ENCODE assay signal across 12 cellular contexts in genomic region chr1:162663086-162663485, GRCh38. TPM values are rescaled to one million over a fixed set of nuclear protein-coding genes. Genes with fewer than 3 reads are reported as not detected.
A peak's percentile ranks its signal among the peaks of the same experiment; 100 is the strongest.
DNase-seq lines count a peak whose midpoint lies in the region; ATAC-seq and TF ChIP-seq lines count a peak whose summit lies in the region.
"Had no signal": no experiment of that assay in that cellular context is flagged by ENCODE, and none has a peak within 500 bp of the region (broad histone marks: within the 10 kb centered on the region; RNA-seq: fewer than 3 reads in every experiment).

No MANE protein-coding gene starts in this region.

- ATAC-seq in GM21619 (IDR thresholded peaks at IDR 0.05; ENCODE audit: unreplicated experiment) (peak; percentile 54), HG02642 (IDR thresholded peaks at IDR 0.05; ENCODE audit: poor library complexity, unreplicated experiment) (no peak)
- ATAC-seq in activated CD4-positive, CD25-positive, alpha-beta regulatory T cell treated with anti-CD3 and anti-CD28 coated beads, Interleukin-2, amount 50 U/mL, for 24 hours = no peak
- no peak for ATAC-seq in activated CD8-positive, alpha-beta T cell treated with anti-CD3 and anti-CD28 coated beads, Interleukin-2, amount 10 ng/mL, durations not matched to agents 7 days and 5 days

- TF ChIP-seq CTCF in OCI-LY3 (IDR thresholded peaks at IDR 0.05; ENCODE audit: low read depth, low read length) = no peak

- no peak overlapping the region for H3K9ac ChIP-seq in OCI-LY3 (ENCODE audit: low read length)

- CTCF ChIA-PET in activated CD8-positive, alpha-beta T cell treated with anti-CD3 and anti-CD28 coated beads, Interleukin-2, amount 10 ng/mL, durations not matched to agents 7 days and 5 days (lab: Charles Lee) = no interaction called here

- H3K36me3 Mint-ChIP-seq in activated CD8-positive, alpha-beta T cell treated with anti-CD3 and anti-CD28 coated beads, Interleukin-2, amount 10 ng/mL, durations not matched to agents 7 days and 5 days (ENCODE audit: low read depth) = no peaks in the 10 kb centered on the region

- no peaks in the 10 kb centered on the region for H3K79me2 ChIP-seq in OCI-LY3 (ENCODE audit: low read length)

- no peaks in the 10 kb centered on the region for H3K36me3 ChIP-seq in OCI-LY3 (replicated peaks; ENCODE audit: low read depth, low read length)
- H3K36me3 ChIP-seq: thoracic aorta had no signal

- H3K27me3 Mint-ChIP-seq in activated CD8-positive, alpha-beta T cell treated with anti-CD3 and anti-CD28 coated beads, Interleukin-2, amount 10 ng/mL, durations not matched to agents 7 days and 5 days (ENCODE audit: low read depth) = peaks cover 17% of the 10 kb centered on the region

- DNase-seq in Daoy (ENCODE audit: low read depth) (peak; percentile 36), fibroblast of peridontal ligament (ENCODE audit: extremely low read depth) (peak; percentile 21)
- no peak for DNase-seq in activated T-cell treated with anti-CD3 and anti-CD28 coated beads, Interleukin-2, amount 50 U/mL, for 48 hours
- no peak for DNase-seq in activated CD8-positive, alpha-beta T cell treated with anti-CD3 and anti-CD28 coated beads, Interleukin-2, amount 10 ng/mL, durations not matched to agents 7 days and 5 days
- DNase-seq: H9, RPMI8226 had no signal

- no peak overlapping the region for H3K27ac ChIP-seq in OCI-LY3 (ENCODE audit: low read length)
- H3K27ac ChIP-seq: thoracic aorta, VCaP had no signal

- H3K4me1 Mint-ChIP-seq in activated CD8-positive, alpha-beta T cell treated with anti-CD3 and anti-CD28 coated beads, Interleukin-2, amount 10 ng/mL, durations not matched to agents 7 days and 5 days (ENCODE audit: low read depth) = no peaks in the 10 kb centered on the region

- H3K9me3 ChIP-seq in OCI-LY3 (ENCODE audit: insufficient read depth, low read length) = no peaks in the 10 kb centered on the region
- H3K9me3 ChIP-seq: thoracic aorta had no signal

- POLR2A ChIA-PET in activated CD8-positive, alpha-beta T cell treated with anti-CD3 and anti-CD28 coated beads, Interleukin-2, amount 10 ng/mL, durations not matched to agents 7 days and 5 days (lab: Charles Lee) = no interaction called here

- H3K4me3 Mint-ChIP-seq in activated CD8-positive, alpha-beta T cell treated with anti-CD3 and anti-CD28 coated beads, Interleukin-2, amount 10 ng/mL, durations not matched to agents 7 days and 5 days = no peak overlapping the region
- H3K4me3 Mint-ChIP-seq: H9 had no signal

- no peaks in the 10 kb centered on the region for H3K27me3 ChIP-seq in OCI-LY3 (ENCODE audit: low read depth, low read length)

- H3K4me3 ChIP-seq in OCI-LY3 (ENCODE audit: low read length) = no peak overlapping the region
- H3K4me3 ChIP-seq: thoracic aorta had no signal

- H3K4me1 ChIP-seq in OCI-LY3 (ENCODE audit: low read length) = peaks cover 15% of the 10 kb centered on the region

- no peaks in the 10 kb centered on the region for H3K9me3 Mint-ChIP-seq in activated CD8-positive, alpha-beta T cell treated with anti-CD3 and anti-CD28 coated beads, Interleukin-2, amount 10 ng/mL, durations not matched to agents 7 days and 5 days (ENCODE audit: insufficient read depth)
- H3K9me3 Mint-ChIP-seq: H9 had no signal

- H3K27ac Mint-ChIP-seq in activated CD8-positive, alpha-beta T cell treated with anti-CD3 and anti-CD28 coated beads, Interleukin-2, amount 10 ng/mL, durations not matched to agents 7 days and 5 days = no peak overlapping the region
- H3K27ac Mint-ChIP-seq: H9 had no signal

- no peaks in the 10 kb centered on the region for H4K20me1 ChIP-seq in OCI-LY3 (ENCODE audit: insufficient read depth, low read length)

- H3K4me2 ChIP-seq in OCI-LY3 (ENCODE audit: low read length) = peak overlapping the region; percentile 51

- no peak overlapping the region for H2AFZ ChIP-seq in OCI-LY3 (ENCODE audit: low read depth, low read length)

RNA-seq across cellular contexts. Expression of gene DDR2, which starts 30.8 kb away (rescaled TPM):
- total RNA-seq in Daoy (2014; rRNA removed; shearing (Covaris generic)) = 17.8 and 23.9 TPM in 2 replicates
- under 1 TPM; 0.08 TPM for total RNA-seq in activated CD8-positive, alpha-beta T cell treated with anti-CD3 and anti-CD28 coated beads, Interleukin-2, amount 10 ng/mL, durations not matched to agents 7 days and 5 days

Comparison
In these comparisons a context has a peak if more than half of its experiments do, and no peak if none do; other contexts are left out.
1. DNase-seq: peak in Daoy (single experiment) and fibroblast of peridontal ligament (single experiment); none in activated T-cell treated with anti-CD3 and anti-CD28 coated beads, Interleukin-2, amount 50 U/mL, for 48 hours (0 of 2) and activated CD8-positive, alpha-beta T cell treated with anti-CD3 and anti-CD28 coated beads, Interleukin-2, amount 10 ng/mL, durations not matched to agents 7 days and 5 days (single experiment).
2. RNA of gene DDR2, which starts 30.8 kb away (total RNA-seq): 17.8 to 23.9 TPM in Daoy; 0.08 TPM in activated CD8-positive, alpha-beta T cell treated with anti-CD3 and anti-CD28 coated beads, Interleukin-2, amount 10 ng/mL, durations not matched to agents 7 days and 5 days; every median in the first group is over 10 times any median in the second.